37 cellular contexts compared by ENCODE assay signal in the genomic region with DNA sequence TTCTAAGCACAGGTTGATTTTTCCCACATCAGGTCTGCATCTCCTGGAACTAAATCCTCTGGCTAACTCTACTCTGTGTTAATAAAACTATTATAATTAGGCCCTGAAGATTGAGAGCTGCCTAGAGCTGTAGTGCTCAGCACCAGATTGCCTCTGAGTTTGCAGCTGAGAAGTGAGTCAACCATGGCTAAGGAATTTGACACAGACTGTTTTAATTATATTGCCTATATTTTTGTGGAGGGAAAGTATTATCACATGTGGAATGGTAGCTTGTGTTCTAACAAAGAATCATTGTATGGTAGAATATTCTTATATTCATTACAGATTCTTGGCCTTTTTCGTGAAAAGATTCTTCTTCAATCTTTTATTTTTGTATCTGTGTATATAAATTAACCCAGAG.
"Had no signal": no experiment of that assay in that cellular context is flagged by ENCODE, and none has a peak within 500 bp of the region (broad histone marks: within the 10 kb centered on the region; RNA-seq: fewer than 3 reads in every experiment).

No MANE protein-coding gene starts in this region.

- H3K4me3 Mint-ChIP-seq: activated B cell treated with CpG ODN at 0.5 μM for 24 hours; activated CD8-positive, alpha-beta T cell treated with anti-CD3 and anti-CD28 coated beads for 36 hours; activated naive CD4-positive, alpha-beta T cell treated with anti-CD3 and anti-CD28 coated beads, Interleukin-2, amount 50 U/mL, for 24 hours; activated naive CD8-positive, alpha-beta T cell treated with anti-CD3 and anti-CD28 coated beads for 36 hours; activated naive CD8-positive, alpha-beta T cell treated with anti-CD3 and anti-CD28 coated beads, Interleukin-2, amount 50 U/mL, for 24 hours; activated T-cell treated with anti-CD3 and anti-CD28 coated beads, Interleukin-2, amount 50 U/mL, for 4 hours; activated T-helper 17 cell treated with anti-CD3 and anti-CD28 coated beads, Interleukin-2, amount 50 U/mL, for 72 hours; brain; dendritic cell treated with granulocyte-macrophage colony-stimulating factor and Interleukin-4, amounts not matched to agents 40 ng/mL and 50 ng/mL, for 4 days; effector memory CD8-positive, alpha-beta T cell; T-helper 17 cell; T-helper 2 cell treated with Interferon-gamma antibody and Interleukin-4, amounts not matched to agents 5 μg/mL and 100 μg/mL, for 36 hours had no signal

- H3K4me3 ChIP-seq: breast epithelium, cardiac muscle cell, colonic mucosa, dorsolateral prefrontal cortex, esophagus muscularis mucosa, gastrocnemius medialis, heart left ventricle had no signal

- H3K27me3 Mint-ChIP-seq: activated B cell treated with CpG ODN at 0.5 μM for 24 hours; activated CD8-positive, alpha-beta T cell treated with anti-CD3 and anti-CD28 coated beads for 36 hours; activated naive CD4-positive, alpha-beta T cell treated with anti-CD3 and anti-CD28 coated beads, Interleukin-2, amount 50 U/mL, for 24 hours; activated naive CD8-positive, alpha-beta T cell treated with anti-CD3 and anti-CD28 coated beads for 36 hours; activated naive CD8-positive, alpha-beta T cell treated with anti-CD3 and anti-CD28 coated beads, Interleukin-2, amount 50 U/mL, for 24 hours; activated T-helper 17 cell treated with anti-CD3 and anti-CD28 coated beads, Interleukin-2, amount 50 U/mL, for 72 hours; brain; dendritic cell treated with granulocyte-macrophage colony-stimulating factor and Interleukin-4, amounts not matched to agents 40 ng/mL and 50 ng/mL, for 4 days; effector memory CD8-positive, alpha-beta T cell; T-helper 17 cell had no signal

- H3K4me1 Mint-ChIP-seq: activated B cell treated with CpG ODN at 0.5 μM for 24 hours; activated naive CD4-positive, alpha-beta T cell treated with anti-CD3 and anti-CD28 coated beads, Interleukin-2, amount 50 U/mL, for 24 hours; activated naive CD8-positive, alpha-beta T cell treated with anti-CD3 and anti-CD28 coated beads for 36 hours; activated naive CD8-positive, alpha-beta T cell treated with anti-CD3 and anti-CD28 coated beads, Interleukin-2, amount 50 U/mL, for 24 hours; activated T-helper 17 cell treated with anti-CD3 and anti-CD28 coated beads, Interleukin-2, amount 50 U/mL, for 72 hours; brain; T-helper 17 cell had no signal

- DNase-seq: activated B cell treated with CpG ODN at 0.5 μM for 24 hours; activated CD4-positive, alpha-beta T cell treated with anti-CD3 and anti-CD28 coated beads for 48 hours; activated CD4-positive, alpha-beta T cell treated with anti-CD3 and anti-CD28 coated beads, Interleukin-2, amount 50 U/mL, for 1 hour; activated CD4-positive, alpha-beta T cell treated with anti-CD3 and anti-CD28 coated beads, Interleukin-2, amount 50 U/mL, for 48 hours; activated CD8-positive, alpha-beta memory T cell treated with anti-CD3 and anti-CD28 coated beads for 24 hours; activated CD8-positive, alpha-beta T cell treated with anti-CD3 and anti-CD28 coated beads for 36 hours; activated effector memory CD4-positive, alpha-beta T cell treated with Interleukin-2 at 50 U/mL for 16 hours; activated gamma-delta T cell treated with Interleukin-2 at 50 U/mL for 16 hours; activated naive CD4-positive, alpha-beta T cell treated with Interleukin-2 at 50 U/mL for 16 hours; activated naive CD8-positive, alpha-beta T cell treated with anti-CD3 and anti-CD28 coated beads for 36 hours; activated naive CD8-positive, alpha-beta T cell treated with anti-CD3 and anti-CD28 coated beads, Interleukin-2, amount 50 U/mL, for 24 hours; activated T-cell treated with anti-CD3 and anti-CD28 coated beads, Interleukin-2, amount 50 U/mL, for 4 hours; anterior cingulate cortex; central memory CD4-positive, alpha-beta T cell; cerebellar nuclear complex; colonic mucosa; dorsolateral prefrontal cortex; effector CD4-positive, alpha-beta T cell; effector memory CD8-positive, alpha-beta T cell; erythroblast; foreskin fibroblast; gastrocnemius medialis; glutamatergic neuron; heart left ventricle; T-helper 1 cell; T-helper 17 cell; T1000; WERI-Rb-1 had no signal

- H3K9me3 Mint-ChIP-seq: activated naive CD8-positive, alpha-beta T cell treated with anti-CD3 and anti-CD28 coated beads for 36 hours; activated naive CD8-positive, alpha-beta T cell treated with anti-CD3 and anti-CD28 coated beads, Interleukin-2, amount 50 U/mL, for 24 hours; brain; T-helper 2 cell treated with Interferon-gamma antibody and Interleukin-4, amounts not matched to agents 5 μg/mL and 100 μg/mL, for 36 hours had no signal

- H3K27me3 ChIP-seq: breast epithelium, cardiac muscle cell, colonic mucosa, dorsolateral prefrontal cortex, esophagus muscularis mucosa, gastrocnemius medialis, heart left ventricle had no signal

- H3K27ac Mint-ChIP-seq: activated B cell treated with CpG ODN at 0.5 μM for 24 hours; activated CD8-positive, alpha-beta T cell treated with anti-CD3 and anti-CD28 coated beads for 36 hours; activated naive CD4-positive, alpha-beta T cell treated with anti-CD3 and anti-CD28 coated beads, Interleukin-2, amount 50 U/mL, for 24 hours; activated naive CD8-positive, alpha-beta T cell treated with anti-CD3 and anti-CD28 coated beads for 36 hours; activated naive CD8-positive, alpha-beta T cell treated with anti-CD3 and anti-CD28 coated beads, Interleukin-2, amount 50 U/mL, for 24 hours; activated T-helper 17 cell treated with anti-CD3 and anti-CD28 coated beads, Interleukin-2, amount 50 U/mL, for 72 hours; brain; dendritic cell treated with granulocyte-macrophage colony-stimulating factor and Interleukin-4, amounts not matched to agents 40 ng/mL and 50 ng/mL, for 4 days; effector memory CD8-positive, alpha-beta T cell; T-helper 17 cell; T-helper 2 cell treated with Interferon-gamma antibody and Interleukin-4, amounts not matched to agents 5 μg/mL and 100 μg/mL, for 36 hours had no signal

- H3K36me3 ChIP-seq: breast epithelium, cardiac muscle cell, colonic mucosa, esophagus muscularis mucosa, gastrocnemius medialis, heart left ventricle, WERI-Rb-1 had no signal

- H3K4me1 ChIP-seq: breast epithelium, colonic mucosa, esophagus muscularis mucosa, gastrocnemius medialis, heart left ventricle had no signal

- ATAC-seq: activated CD4-positive, CD25-positive, alpha-beta regulatory T cell treated with anti-CD3 and anti-CD28 coated beads, Interleukin-2, amount 50 U/mL, for 24 hours; activated CD8-positive, alpha-beta T cell treated with anti-CD3 and anti-CD28 coated beads for 36 hours; activated naive CD8-positive, alpha-beta T cell treated with anti-CD3 and anti-CD28 coated beads, Interleukin-2, amount 50 U/mL, for 24 hours; activated T-cell treated with anti-CD3 and anti-CD28 coated beads, Interleukin-2, amount 50 U/mL, for 4 hours; activated T-helper 17 cell treated with anti-CD3 and anti-CD28 coated beads, Interleukin-2, amount 50 U/mL, for 72 hours; effector memory CD8-positive, alpha-beta T cell; gastrocnemius medialis; heart left ventricle; T-helper 17 cell had no signal

- H3K9me3 ChIP-seq: breast epithelium, colonic mucosa, esophagus muscularis mucosa, gastrocnemius medialis had no signal
